Comparison of ENCODE assay signal across 24 cellular contexts in genomic region chr2:211473116-211473515, GRCh38.
"Had no signal": no experiment of that assay in that cellular context is flagged by ENCODE, and none has a peak within 500 bp of the region (broad histone marks: within the 10 kb centered on the region; RNA-seq: fewer than 3 reads in every experiment).

No MANE protein-coding gene starts in this region.

- H3K4me1 Mint-ChIP-seq: stimulated activated effector memory CD8-positive, alpha-beta T cell treated with anti-CD3 and anti-CD28 coated beads, Interleukin-12 subunit alpha, Interleukin-12 subunit beta, amount 100 ng/mL, for 72 hours; stimulated activated memory B cell treated with anti-CD40 and anti-IgM and Interleukin-4, amounts not matched to agents 10 μg/mL and 1 μg/mL and 100 μg/mL, for 72 hours; stimulated activated naive B cell treated with anti-CD40 and anti-IgM and Interleukin-4, amounts not matched to agents 10 μg/mL and 1 μg/mL and 100 μg/mL, for 72 hours; stimulated activated naive CD8-positive, alpha-beta T cell treated with anti-CD3 and anti-CD28 coated beads, Interleukin-15, amount 100 ng/mL, for 72 hours had no signal

- ATAC-seq: stimulated activated effector memory CD8-positive, alpha-beta T cell treated with anti-CD3 and anti-CD28 coated beads, Interleukin-12 subunit alpha, Interleukin-12 subunit beta, amount 100 ng/mL, for 72 hours; stimulated activated memory B cell treated with anti-CD40 and anti-IgM and Interleukin-4, amounts not matched to agents 10 μg/mL and 1 μg/mL and 100 μg/mL, for 72 hours; stimulated activated naive B cell treated with anti-CD40 and anti-IgM and Interleukin-4, amounts not matched to agents 10 μg/mL and 1 μg/mL and 100 μg/mL, for 72 hours; stimulated activated naive CD8-positive, alpha-beta T cell treated with anti-CD3 and anti-CD28 coated beads, Interleukin-15, amount 100 ng/mL, for 72 hours; stimulated activated naive CD8-positive, alpha-beta T cell treated with anti-CD3 and anti-CD28 coated beads, Interleukin-15, Interleukin-2, amounts not matched to agents 100 U/mL and 50 U/mL, for 24 hours; upper lobe of right lung had no signal

- H3K27me3 Mint-ChIP-seq: stimulated activated memory B cell treated with anti-CD40 and anti-IgM and Interleukin-4, amounts not matched to agents 10 μg/mL and 1 μg/mL and 100 μg/mL, for 72 hours; stimulated activated naive B cell treated with anti-CD40 and anti-IgM and Interleukin-4, amounts not matched to agents 10 μg/mL and 1 μg/mL and 100 μg/mL, for 72 hours; stimulated activated naive CD8-positive, alpha-beta T cell treated with anti-CD3 and anti-CD28 coated beads, Interleukin-15, amount 100 ng/mL, for 72 hours; stimulated activated naive CD8-positive, alpha-beta T cell treated with anti-CD3 and anti-CD28 coated beads, Interleukin-15, Interleukin-2, amounts not matched to agents 100 ng/mL and 50 ng/mL, for 24 hours; type B pancreatic cell had no signal

- H3K9me3 Mint-ChIP-seq: stimulated activated naive B cell treated with anti-CD40 and anti-IgM and Interleukin-4, amounts not matched to agents 10 μg/mL and 1 μg/mL and 100 μg/mL, for 72 hours; stimulated activated naive CD8-positive, alpha-beta T cell treated with anti-CD3 and anti-CD28 coated beads, Interleukin-15, amount 100 ng/mL, for 72 hours; type B pancreatic cell had no signal

- H3K4me3 Mint-ChIP-seq: stimulated activated effector memory CD8-positive, alpha-beta T cell treated with anti-CD3 and anti-CD28 coated beads, Interleukin-12 subunit alpha, Interleukin-12 subunit beta, amount 100 ng/mL, for 72 hours; stimulated activated memory B cell treated with anti-CD40 and anti-IgM and Interleukin-4, amounts not matched to agents 10 μg/mL and 1 μg/mL and 100 μg/mL, for 72 hours; stimulated activated naive B cell treated with anti-CD40 and anti-IgM and Interleukin-4, amounts not matched to agents 10 μg/mL and 1 μg/mL and 100 μg/mL, for 72 hours; stimulated activated naive CD8-positive, alpha-beta T cell treated with anti-CD3 and anti-CD28 coated beads, Interleukin-15, amount 100 ng/mL, for 72 hours; stimulated activated naive CD8-positive, alpha-beta T cell treated with anti-CD3 and anti-CD28 coated beads, Interleukin-15, Interleukin-2, amounts not matched to agents 100 ng/mL and 50 ng/mL, for 24 hours; type B pancreatic cell had no signal

- DNase-seq: stimulated activated CD4-positive, alpha-beta T cell treated with anti-CD3 and anti-CD28 coated beads, Interleukin-2, amount 100 ng/mL, for 48 hours; stimulated activated CD4-positive, alpha-beta T cell treated with anti-CD3 and anti-CD28 coated beads, Interleukin-4, amount 100 ng/mL, for 1 hour; stimulated activated CD4-positive, alpha-beta T cell treated with anti-CD3 and anti-CD28 coated beads, Interleukin-4, amount 100 ng/mL, for 24 hours; stimulated activated CD4-positive, alpha-beta T cell treated with anti-CD3 and anti-CD28 coated beads, Interleukin-4, amount 100 ng/mL, for 4 hours; stimulated activated CD8-positive, alpha-beta memory T cell treated with anti-CD3 and anti-CD28 coated beads, Interleukin-4, amount 100 ng/mL, for 48 hours; stimulated activated naive B cell treated with anti-CD40 and anti-IgM and Interleukin-4, amounts not matched to agents 10 μg/mL and 1 μg/mL and 100 μg/mL, for 72 hours; stimulated activated naive CD4-positive, alpha-beta T cell; stimulated activated naive CD4-positive, alpha-beta T cell treated with Interleukin-2 at 50 U/mL for 16 hours; stimulated activated naive CD8-positive, alpha-beta T cell treated with anti-CD3 and anti-CD28 coated beads, Interleukin-15, amount 100 ng/mL, for 72 hours; stimulated activated naive CD8-positive, alpha-beta T cell treated with anti-CD3 and anti-CD28 coated beads, Interleukin-15, Interleukin-2, amounts not matched to agents 100 U/mL and 50 U/mL, for 24 hours; stomach; substantia nigra; testis; thyroid gland; tibial artery; transverse colon; trophoblast cell; upper lobe of left lung; upper lobe of right lung; uterus had no signal

- H3K36me3 Mint-ChIP-seq: stimulated activated effector memory CD8-positive, alpha-beta T cell treated with anti-CD3 and anti-CD28 coated beads, Interleukin-12 subunit alpha, Interleukin-12 subunit beta, amount 100 ng/mL, for 72 hours; stimulated activated memory B cell treated with anti-CD40 and anti-IgM and Interleukin-4, amounts not matched to agents 10 μg/mL and 1 μg/mL and 100 μg/mL, for 72 hours; stimulated activated naive B cell treated with anti-CD40 and anti-IgM and Interleukin-4, amounts not matched to agents 10 μg/mL and 1 μg/mL and 100 μg/mL, for 72 hours; type B pancreatic cell had no signal

- H3K27ac Mint-ChIP-seq: stimulated activated effector memory CD8-positive, alpha-beta T cell treated with anti-CD3 and anti-CD28 coated beads, Interleukin-12 subunit alpha, Interleukin-12 subunit beta, amount 100 ng/mL, for 72 hours; stimulated activated memory B cell treated with anti-CD40 and anti-IgM and Interleukin-4, amounts not matched to agents 10 μg/mL and 1 μg/mL and 100 μg/mL, for 72 hours; stimulated activated naive B cell treated with anti-CD40 and anti-IgM and Interleukin-4, amounts not matched to agents 10 μg/mL and 1 μg/mL and 100 μg/mL, for 72 hours; stimulated activated naive CD8-positive, alpha-beta T cell treated with anti-CD3 and anti-CD28 coated beads, Interleukin-15, amount 100 ng/mL, for 72 hours; stimulated activated naive CD8-positive, alpha-beta T cell treated with anti-CD3 and anti-CD28 coated beads, Interleukin-15, Interleukin-2, amounts not matched to agents 100 ng/mL and 50 ng/mL, for 24 hours; type B pancreatic cell had no signal
